Comparison of ENCODE assay signal across 2 cellular contexts in genomic region chr11:73217131-73217809, GRCh38.
TF ChIP-seq lines count a peak whose summit lies in the region.

No MANE protein-coding gene starts in this region.

TF ChIP-seq in GM23338, 12 proteins besides CTCF, POLR2A, EP300 and RAD21 (continued from another document):
- TF ChIP-seq REST (IDR thresholded peaks at IDR 0.05; ENCODE audit: unreplicated experiment) (no peak), ETS1 (IDR thresholded peaks at IDR 0.05) (no peak), ZNF331 (CRISPR knock-in tag; IDR thresholded peaks at IDR 0.05; ENCODE audit: low read depth) (no peak), JUNB (IDR thresholded peaks at IDR 0.05; ENCODE audit: unreplicated experiment) (no peak), EZH2 (IDR thresholded peaks at IDR 0.05; ENCODE audit: low read depth, unreplicated experiment) (no peak), POLR2AphosphoS5 (IDR thresholded peaks at IDR 0.05; ENCODE audit: low read depth) (no peak), EZH2phosphoT487 (IDR thresholded peaks at IDR 0.05; ENCODE audit: unreplicated experiment) (no peak), ZNF114 (CRISPR knock-in tag; IDR thresholded peaks at IDR 0.05) (no peak), NANOG (IDR thresholded peaks at IDR 0.05; ENCODE audit: borderline replicate concordance) (no peak), STAT1 (IDR thresholded peaks at IDR 0.05; ENCODE audit: unreplicated experiment) (no peak), ZNF462 (CRISPR knock-in tag; IDR thresholded peaks at IDR 0.05) (no peak)
TF ChIP-seq in GM23338: peak in this region for 0.

TF ChIP-seq in WTC11, 78 proteins besides CTCF, POLR2A, EP300 and RAD21 (continued from another document):
- TF ChIP-seq EMX1 (CRISPR knock-in tag; IDR thresholded peaks at IDR 0.05), result no peak
- TF ChIP-seq JUN (CRISPR knock-in tag; IDR thresholded peaks at IDR 0.05), result no peak
- TF ChIP-seq ZNF138 (CRISPR knock-in tag; conservative IDR thresholded peaks at IDR 0.05), result no peak
- no peak for TF ChIP-seq TEAD4 (CRISPR knock-in tag; IDR thresholded peaks at IDR 0.05)
- no peak for TF ChIP-seq GRHL2 (CRISPR knock-in tag; IDR thresholded peaks at IDR 0.05; ENCODE audit: insufficient replicate concordance, severe bottlenecking)
- TF ChIP-seq ZNF317 (CRISPR knock-in tag; IDR thresholded peaks at IDR 0.05; ENCODE audit: borderline replicate concordance, low read depth), result no peak
- TF ChIP-seq ARID4B (CRISPR knock-in tag; IDR thresholded peaks at IDR 0.05; ENCODE audit: borderline replicate concordance), result no peak
- TF ChIP-seq FOXP4 (CRISPR knock-in tag; IDR thresholded peaks at IDR 0.05), result no peak
- no peak for TF ChIP-seq ERG (CRISPR knock-in tag; IDR thresholded peaks at IDR 0.05)
- TF ChIP-seq HMGXB4 (CRISPR knock-in tag; IDR thresholded peaks at IDR 0.05), result no peak
- no peak for TF ChIP-seq GABPB1 (CRISPR knock-in tag; IDR thresholded peaks at IDR 0.05)
- no peak for TF ChIP-seq ZNF281 (CRISPR knock-in tag; IDR thresholded peaks at IDR 0.05)
- no peak for TF ChIP-seq PRDM15 (CRISPR knock-in tag; IDR thresholded peaks at IDR 0.05)
- no peak for TF ChIP-seq RORB (CRISPR knock-in tag; IDR thresholded peaks at IDR 0.05)
- no peak for TF ChIP-seq IRF2 (CRISPR knock-in tag; IDR thresholded peaks at IDR 0.05; ENCODE audit: borderline replicate concordance, low read depth)
- no peak for TF ChIP-seq ZNF121 (CRISPR knock-in tag; IDR thresholded peaks at IDR 0.05)
